2 cellular contexts compared by ENCODE assay signal in genomic region chr1:3604997-3605823, GRCh38.
TF ChIP-seq lines count a peak whose summit lies in the region.

No MANE protein-coding gene starts in this region.

TF ChIP-seq in GM12891, 5 proteins besides CTCF, POLR2A, EP300 and RAD21:
- no peak for TF ChIP-seq POU2F2 (IDR thresholded peaks at IDR 0.05; ENCODE audit: low read depth, low read length)
- TF ChIP-seq TAF1 (IDR thresholded peaks at IDR 0.05; ENCODE audit: low read depth, low read length): no peak
- no peak for TF ChIP-seq PAX5 (IDR thresholded peaks at IDR 0.05; ENCODE audit: insufficient read depth, low read length, severe bottlenecking)
TF ChIP-seq in GM12891: peak in this region for 0.

TF ChIP-seq in IMR-90, 13 proteins besides CTCF, POLR2A, EP300 and RAD21:
- TF ChIP-seq SMC3 (IDR thresholded peaks at IDR 0.05; ENCODE audit: low read depth, low read length): no peak
- no peak for TF ChIP-seq FOS (IDR thresholded peaks at IDR 0.05; ENCODE audit: low read depth, low read length)
- no peak for TF ChIP-seq BHLHE40 (IDR thresholded peaks at IDR 0.05; ENCODE audit: low read depth, low read length)
- TF ChIP-seq RCOR1 (IDR thresholded peaks at IDR 0.05; ENCODE audit: insufficient replicate concordance, low read length): no peak
- TF ChIP-seq CEBPB (IDR thresholded peaks at IDR 0.05; ENCODE audit: low read depth, low read length): no peak
- no peak for TF ChIP-seq RFX5 (IDR thresholded peaks at IDR 0.05; ENCODE audit: low read depth, low read length)
- TF ChIP-seq ELK1 (IDR thresholded peaks at IDR 0.05; ENCODE audit: borderline replicate concordance, low read depth, low read length): no peak
- TF ChIP-seq MAZ (IDR thresholded peaks at IDR 0.05; ENCODE audit: borderline replicate concordance, low read depth, low read length): no peak
- TF ChIP-seq CHD1 (IDR thresholded peaks at IDR 0.05; ENCODE audit: low read depth, low read length): no peak
- TF ChIP-seq MAFK (IDR thresholded peaks at IDR 0.05; ENCODE audit: low read depth, low read length): no peak
- TF ChIP-seq NFE2L2 (IDR thresholded peaks at IDR 0.05; ENCODE audit: low read depth, low read length): no peak
- no peak for TF ChIP-seq MXI1 (IDR thresholded peaks at IDR 0.05; ENCODE audit: borderline replicate concordance, low read depth, low read length)
